Comparison of ENCODE assay signal across 1 cellular context in genomic region chr19:52554216-52554971, GRCh38.
A peak's percentile ranks its signal among the peaks of the same experiment; 100 is the strongest.
TF ChIP-seq lines count a peak whose summit lies in the region.

No MANE protein-coding gene starts in this region.

TF ChIP-seq in H1, 55 proteins besides CTCF, POLR2A, EP300 and RAD21:
- no peak for TF ChIP-seq USF2 (IDR thresholded peaks at IDR 0.05; ENCODE audit: low read length)
- peak; percentile 70; the same call in 1 of the 2 replicates for TF ChIP-seq ZNF274 (IDR thresholded peaks at IDR 0.05; ENCODE audit: borderline replicate concordance, extremely low read depth, low read length)
- TF ChIP-seq KDM5A (IDR thresholded peaks at IDR 0.05; ENCODE audit: low read length) = no peak
